ENCODE assay signal across 8 cellular contexts in genomic region chr12:24596768-24597388, GRCh38.
DNase-seq lines count a peak whose midpoint lies in the region; ATAC-seq and TF ChIP-seq lines count a peak whose summit lies in the region.

No MANE protein-coding gene starts in this region.

- no peaks in the 10 kb centered on the region for H3K27me3 ChIP-seq in cardiac muscle cell

- ATAC-seq in GM21423 (IDR thresholded peaks at IDR 0.05; ENCODE audit: unreplicated experiment) (no peak), HG03378 (IDR thresholded peaks at IDR 0.05; ENCODE audit: unreplicated experiment) (no peak)

- H3K4me3 ChIP-seq in cardiac muscle cell, result no peak overlapping the region

- TF ChIP-seq CTCF in cardiac muscle cell (IDR thresholded peaks at IDR 0.05; ENCODE audit: low read depth, low read length), result peak; percentile 71

- no peaks in the 10 kb centered on the region for H3K9me3 ChIP-seq in cardiac muscle cell (ENCODE audit: low read depth)

- no peak overlapping the region for H3K27ac ChIP-seq in cardiac muscle cell

- peak; percentile 42 to 69 for DNase-seq in cardiac muscle cell (ENCODE audit: low read depth in 1 of 2, low spot score in 1 of 2)
- DNase-seq in cardiac septum (ENCODE audit: low spot score), result no peak
- DNase-seq in NCI-H2227 (lab: John Stamatoyannopoulos, UW; ENCODE audit: unreplicated experiment), result peak; percentile 22
- DNase-seq in T47D (ENCODE audit: low read depth in 1 of 2, low spot score in 1 of 2), result peak; percentile 38 to 58
- peak; percentile 47 to 54 for DNase-seq in lung microvascular endothelial cell (ENCODE audit: low read depth in 2 of 2)
- DNase-seq in activated T-cell treated with anti-CD3 and anti-CD28 coated beads, Interleukin-2, amount 50 U/mL, for 48 hours, result no peak

- in situ Hi-C loops in T47D (cut with HindIII; ENCODE audit: low pct_unique_long_range_greater_than_20kb, low sequenced_read_pairs), result no loop called here

- intact Hi-C loops in cardiac septum (cut with DNase I), result no loop called here

- H3K36me3 ChIP-seq in cardiac muscle cell, result no peaks in the 10 kb centered on the region

- peaks cover 3% of the 10 kb centered on the region for H3K4me1 ChIP-seq in cardiac muscle cell (ENCODE audit: low read depth)

Comparison
In these comparisons a context has a peak if more than half of its experiments do, and no peak if none do; other contexts are left out.
1. DNase-seq: peak in cardiac muscle cell (2 of 2), NCI-H2227 (single experiment), T47D (2 of 2) and lung microvascular endothelial cell (2 of 2); none in cardiac septum (single experiment) and activated T-cell treated with anti-CD3 and anti-CD28 coated beads, Interleukin-2, amount 50 U/mL, for 48 hours (0 of 2).